2 cellular contexts compared by ENCODE assay signal in the genomic region with DNA sequence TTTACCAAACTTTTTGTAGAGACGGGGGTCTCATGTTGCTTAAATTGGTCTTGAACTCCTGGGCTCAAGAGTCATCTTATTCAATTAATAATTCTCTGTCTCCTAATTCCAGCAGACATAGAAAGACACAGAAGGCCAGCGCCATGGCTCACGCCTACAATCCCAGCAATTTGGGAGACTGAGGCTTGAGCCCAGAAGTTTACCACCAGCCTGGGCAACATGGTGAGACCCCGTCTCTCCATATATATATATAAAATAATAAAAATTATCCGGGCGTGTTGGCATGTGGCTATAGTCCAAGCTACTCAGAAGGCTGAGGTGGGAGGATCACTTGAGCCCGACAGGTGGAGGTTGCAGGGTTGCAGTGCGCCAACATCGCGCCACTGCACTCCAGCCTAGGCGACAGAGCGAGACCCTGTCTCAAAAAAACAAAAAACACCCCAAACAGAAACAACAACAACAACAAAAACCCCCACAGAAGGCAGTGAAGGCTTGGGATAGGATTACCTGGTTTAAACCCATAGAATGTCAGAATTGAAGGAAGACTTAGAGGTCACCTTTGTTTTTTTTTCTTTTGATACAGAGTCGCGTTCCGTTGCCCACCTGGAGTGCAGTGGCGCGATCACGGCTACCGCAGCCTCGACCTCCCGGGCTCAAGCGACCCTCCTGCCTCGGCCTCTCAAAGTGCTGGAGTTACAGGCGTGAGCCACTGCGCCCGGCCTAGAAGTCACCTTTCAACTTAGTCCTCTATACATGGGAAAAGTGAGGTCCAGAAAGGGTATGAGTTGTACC.
TF ChIP-seq lines count a peak whose summit lies in the region.

No MANE protein-coding gene starts in this region.

TF ChIP-seq in SK-N-SH, 30 proteins besides CTCF, POLR2A, EP300 and RAD21 (continued from another document):
- TF ChIP-seq, protein P1, sequence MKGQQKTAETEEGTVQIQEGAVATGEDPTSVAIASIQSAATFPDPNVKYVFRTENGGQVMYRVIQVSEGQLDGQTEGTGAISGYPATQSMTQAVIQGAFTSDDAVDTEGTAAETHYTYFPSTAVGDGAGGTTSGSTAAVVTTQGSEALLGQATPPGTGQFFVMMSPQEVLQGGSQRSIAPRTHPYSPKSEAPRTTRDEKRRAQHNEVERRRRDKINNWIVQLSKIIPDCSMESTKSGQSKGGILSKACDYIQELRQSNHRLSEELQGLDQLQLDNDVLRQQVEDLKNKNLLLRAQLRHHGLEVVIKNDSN (IDR thresholded peaks at IDR 0.05; ENCODE audit: borderline replicate concordance, low read depth): no peak
- no peak for TF ChIP-seq RXRA (IDR thresholded peaks at IDR 0.05; ENCODE audit: borderline replicate concordance, low read depth)
- no peak for TF ChIP-seq JUND (IDR thresholded peaks at IDR 0.05)
- no peak for TF ChIP-seq NFIC (IDR thresholded peaks at IDR 0.05; ENCODE audit: borderline replicate concordance)
- no peak for TF ChIP-seq RFX5 (IDR thresholded peaks at IDR 0.05; ENCODE audit: low read length)
- TF ChIP-seq, protein P2, sequence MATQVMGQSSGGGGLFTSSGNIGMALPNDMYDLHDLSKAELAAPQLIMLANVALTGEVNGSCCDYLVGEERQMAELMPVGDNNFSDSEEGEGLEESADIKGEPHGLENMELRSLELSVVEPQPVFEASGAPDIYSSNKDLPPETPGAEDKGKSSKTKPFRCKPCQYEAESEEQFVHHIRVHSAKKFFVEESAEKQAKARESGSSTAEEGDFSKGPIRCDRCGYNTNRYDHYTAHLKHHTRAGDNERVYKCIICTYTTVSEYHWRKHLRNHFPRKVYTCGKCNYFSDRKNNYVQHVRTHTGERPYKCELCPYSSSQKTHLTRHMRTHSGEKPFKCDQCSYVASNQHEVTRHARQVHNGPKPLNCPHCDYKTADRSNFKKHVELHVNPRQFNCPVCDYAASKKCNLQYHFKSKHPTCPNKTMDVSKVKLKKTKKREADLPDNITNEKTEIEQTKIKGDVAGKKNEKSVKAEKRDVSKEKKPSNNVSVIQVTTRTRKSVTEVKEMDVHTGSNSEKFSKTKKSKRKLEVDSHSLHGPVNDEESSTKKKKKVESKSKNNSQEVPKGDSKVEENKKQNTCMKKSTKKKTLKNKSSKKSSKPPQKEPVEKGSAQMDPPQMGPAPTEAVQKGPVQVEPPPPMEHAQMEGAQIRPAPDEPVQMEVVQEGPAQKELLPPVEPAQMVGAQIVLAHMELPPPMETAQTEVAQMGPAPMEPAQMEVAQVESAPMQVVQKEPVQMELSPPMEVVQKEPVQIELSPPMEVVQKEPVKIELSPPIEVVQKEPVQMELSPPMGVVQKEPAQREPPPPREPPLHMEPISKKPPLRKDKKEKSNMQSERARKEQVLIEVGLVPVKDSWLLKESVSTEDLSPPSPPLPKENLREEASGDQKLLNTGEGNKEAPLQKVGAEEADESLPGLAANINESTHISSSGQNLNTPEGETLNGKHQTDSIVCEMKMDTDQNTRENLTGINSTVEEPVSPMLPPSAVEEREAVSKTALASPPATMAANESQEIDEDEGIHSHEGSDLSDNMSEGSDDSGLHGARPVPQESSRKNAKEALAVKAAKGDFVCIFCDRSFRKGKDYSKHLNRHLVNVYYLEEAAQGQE (IDR thresholded peaks at IDR 0.05; ENCODE audit: low read depth, low read length): no peak
- no peak for TF ChIP-seq MEF2A (IDR thresholded peaks at IDR 0.05; ENCODE audit: borderline replicate concordance, low read depth)
- TF ChIP-seq FOSL2 (IDR thresholded peaks at IDR 0.05; ENCODE audit: borderline replicate concordance, low read depth): no peak
- no peak for TF ChIP-seq CHD2 (IDR thresholded peaks at IDR 0.05; ENCODE audit: low read length, partially characterized antibody)
- no peak for TF ChIP-seq ELF1 (IDR thresholded peaks at IDR 0.05)

TF ChIP-seq in SK-N-SH treated with all-trans-retinoic acid at 6 μM for 48 hours, 23 proteins besides CTCF, POLR2A, EP300 and RAD21 (continued from another document):
- TF ChIP-seq, protein P3, sequence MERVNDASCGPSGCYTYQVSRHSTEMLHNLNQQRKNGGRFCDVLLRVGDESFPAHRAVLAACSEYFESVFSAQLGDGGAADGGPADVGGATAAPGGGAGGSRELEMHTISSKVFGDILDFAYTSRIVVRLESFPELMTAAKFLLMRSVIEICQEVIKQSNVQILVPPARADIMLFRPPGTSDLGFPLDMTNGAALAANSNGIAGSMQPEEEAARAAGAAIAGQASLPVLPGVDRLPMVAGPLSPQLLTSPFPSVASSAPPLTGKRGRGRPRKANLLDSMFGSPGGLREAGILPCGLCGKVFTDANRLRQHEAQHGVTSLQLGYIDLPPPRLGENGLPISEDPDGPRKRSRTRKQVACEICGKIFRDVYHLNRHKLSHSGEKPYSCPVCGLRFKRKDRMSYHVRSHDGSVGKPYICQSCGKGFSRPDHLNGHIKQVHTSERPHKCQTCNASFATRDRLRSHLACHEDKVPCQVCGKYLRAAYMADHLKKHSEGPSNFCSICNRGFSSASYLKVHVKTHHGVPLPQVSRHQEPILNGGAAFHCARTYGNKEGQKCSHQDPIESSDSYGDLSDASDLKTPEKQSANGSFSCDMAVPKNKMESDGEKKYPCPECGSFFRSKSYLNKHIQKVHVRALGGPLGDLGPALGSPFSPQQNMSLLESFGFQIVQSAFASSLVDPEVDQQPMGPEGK (CRISPR knock-in tag; IDR thresholded peaks at IDR 0.05; ENCODE audit: borderline replicate concordance): no peak
- no peak for TF ChIP-seq GLIS3 (CRISPR knock-in tag; IDR thresholded peaks at IDR 0.05)
- TF ChIP-seq PPARA (CRISPR knock-in tag; IDR thresholded peaks at IDR 0.05; ENCODE audit: borderline replicate concordance): no peak
- TF ChIP-seq, protein P4, sequence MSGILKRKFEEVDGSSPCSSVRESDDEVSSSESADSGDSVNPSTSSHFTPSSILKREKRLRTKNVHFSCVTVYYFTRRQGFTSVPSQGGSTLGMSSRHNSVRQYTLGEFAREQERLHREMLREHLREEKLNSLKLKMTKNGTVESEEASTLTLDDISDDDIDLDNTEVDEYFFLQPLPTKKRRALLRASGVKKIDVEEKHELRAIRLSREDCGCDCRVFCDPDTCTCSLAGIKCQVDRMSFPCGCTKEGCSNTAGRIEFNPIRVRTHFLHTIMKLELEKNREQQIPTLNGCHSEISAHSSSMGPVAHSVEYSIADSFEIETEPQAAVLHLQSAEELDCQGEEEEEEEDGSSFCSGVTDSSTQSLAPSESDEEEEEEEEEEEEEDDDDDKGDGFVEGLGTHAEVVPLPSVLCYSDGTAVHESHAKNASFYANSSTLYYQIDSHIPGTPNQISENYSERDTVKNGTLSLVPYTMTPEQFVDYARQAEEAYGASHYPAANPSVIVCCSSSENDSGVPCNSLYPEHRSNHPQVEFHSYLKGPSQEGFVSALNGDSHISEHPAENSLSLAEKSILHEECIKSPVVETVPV (CRISPR knock-in tag; IDR thresholded peaks at IDR 0.05): no peak
- TF ChIP-seq, protein P5, sequence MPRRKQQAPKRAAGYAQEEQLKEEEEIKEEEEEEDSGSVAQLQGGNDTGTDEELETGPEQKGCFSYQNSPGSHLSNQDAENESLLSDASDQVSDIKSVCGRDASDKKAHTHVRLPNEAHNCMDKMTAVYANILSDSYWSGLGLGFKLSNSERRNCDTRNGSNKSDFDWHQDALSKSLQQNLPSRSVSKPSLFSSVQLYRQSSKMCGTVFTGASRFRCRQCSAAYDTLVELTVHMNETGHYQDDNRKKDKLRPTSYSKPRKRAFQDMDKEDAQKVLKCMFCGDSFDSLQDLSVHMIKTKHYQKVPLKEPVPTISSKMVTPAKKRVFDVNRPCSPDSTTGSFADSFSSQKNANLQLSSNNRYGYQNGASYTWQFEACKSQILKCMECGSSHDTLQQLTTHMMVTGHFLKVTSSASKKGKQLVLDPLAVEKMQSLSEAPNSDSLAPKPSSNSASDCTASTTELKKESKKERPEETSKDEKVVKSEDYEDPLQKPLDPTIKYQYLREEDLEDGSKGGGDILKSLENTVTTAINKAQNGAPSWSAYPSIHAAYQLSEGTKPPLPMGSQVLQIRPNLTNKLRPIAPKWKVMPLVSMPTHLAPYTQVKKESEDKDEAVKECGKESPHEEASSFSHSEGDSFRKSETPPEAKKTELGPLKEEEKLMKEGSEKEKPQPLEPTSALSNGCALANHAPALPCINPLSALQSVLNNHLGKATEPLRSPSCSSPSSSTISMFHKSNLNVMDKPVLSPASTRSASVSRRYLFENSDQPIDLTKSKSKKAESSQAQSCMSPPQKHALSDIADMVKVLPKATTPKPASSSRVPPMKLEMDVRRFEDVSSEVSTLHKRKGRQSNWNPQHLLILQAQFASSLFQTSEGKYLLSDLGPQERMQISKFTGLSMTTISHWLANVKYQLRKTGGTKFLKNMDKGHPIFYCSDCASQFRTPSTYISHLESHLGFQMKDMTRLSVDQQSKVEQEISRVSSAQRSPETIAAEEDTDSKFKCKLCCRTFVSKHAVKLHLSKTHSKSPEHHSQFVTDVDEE (CRISPR knock-in tag; IDR thresholded peaks at IDR 0.05): no peak
- TF ChIP-seq CSDC2 (CRISPR knock-in tag; IDR thresholded peaks at IDR 0.05): no peak
- no peak for TF ChIP-seq ESRRG (CRISPR knock-in tag; IDR thresholded peaks at IDR 0.05)
